Comparison of ENCODE assay signal across 9 cellular contexts in the genomic region with DNA sequence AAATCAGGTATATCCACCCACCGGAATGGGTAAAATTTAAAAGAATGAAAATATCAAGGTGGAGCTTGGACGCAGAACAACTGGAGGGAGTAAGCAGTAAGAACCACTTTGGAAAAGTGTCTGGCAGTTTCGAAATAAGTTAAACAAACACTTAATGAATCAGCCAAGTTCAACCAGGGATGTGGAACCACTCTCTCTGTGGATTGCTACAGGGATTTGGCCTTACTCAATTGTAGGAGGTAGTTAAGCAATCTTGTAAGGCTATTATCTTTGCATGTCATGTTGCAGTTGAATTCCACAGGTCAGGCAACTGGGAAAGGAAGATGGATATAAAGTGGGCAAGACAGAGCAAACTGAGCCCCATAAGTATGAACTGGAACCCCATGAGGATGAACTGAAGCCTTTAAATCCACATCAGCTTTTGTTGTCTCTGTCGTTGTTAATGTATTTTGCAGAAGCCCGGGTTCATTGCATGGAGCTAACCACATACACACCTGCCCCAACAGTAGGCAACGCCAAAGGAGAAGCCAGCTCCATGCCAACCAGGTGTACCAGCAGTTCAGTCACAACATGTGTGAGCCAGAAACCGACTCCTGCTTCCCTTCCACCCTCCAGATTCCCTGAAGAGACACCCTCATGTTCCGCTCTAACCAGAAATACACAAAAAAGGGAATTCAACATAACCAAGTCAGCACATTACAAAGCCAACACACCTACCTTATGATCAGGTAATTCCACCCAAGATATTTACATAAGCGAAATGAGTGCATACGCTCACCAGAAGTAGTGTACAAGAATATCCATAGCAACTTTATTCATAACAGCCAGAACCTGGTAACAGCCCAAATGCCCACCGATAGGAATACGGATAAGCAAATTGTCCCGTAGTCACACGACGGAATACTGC. TPM values are rescaled to one million over a fixed set of nuclear protein-coding genes. Genes with fewer than 3 reads are reported as not detected.
DNase-seq lines count a peak whose midpoint lies in the region; ATAC-seq and TF ChIP-seq lines count a peak whose summit lies in the region.
"Had no signal": no experiment of that assay in that cellular context is flagged by ENCODE, and none has a peak within 500 bp of the region (broad histone marks: within the 10 kb centered on the region; RNA-seq: fewer than 3 reads in every experiment).

No MANE protein-coding gene starts in this region.

- H2AK5ac ChIP-seq in IMR-90 (ENCODE audit: low read depth, low read length): peak overlapping the region; percentile 81; the same call in 1 of the 2 replicates

- peaks cover 20% of the 10 kb centered on the region for H3K4me1 ChIP-seq in IMR-90 (ENCODE audit: control insufficient read depth, insufficient read depth, low read length)
- no peaks in the 10 kb centered on the region for H3K4me1 ChIP-seq in breast epithelium
- H3K4me1 ChIP-seq in lower lobe of right lung: peaks cover 53% of the 10 kb centered on the region
- no peaks in the 10 kb centered on the region for H3K4me1 ChIP-seq in CD4-positive, alpha-beta memory T cell (ENCODE audit: insufficient read depth, low read length)

- no peaks in the 10 kb centered on the region for H3K79me1 ChIP-seq in IMR-90 (ENCODE audit: low read depth in 1 of 2, low read length in 2 of 2)

- H4K8ac ChIP-seq in IMR-90 (ENCODE audit: low read depth in 2 of 2, low read length in 2 of 2): no peak overlapping the region

- dilution Hi-C loops in IMR-90 (cut with HindIII; ENCODE audit: low sequenced_read_pairs, unreplicated experiment): no loop called here

- H2BK15ac ChIP-seq in IMR-90 (ENCODE audit: low read depth, low read length): peak overlapping the region; percentile 17; the same call in 1 of the 3 replicates

- no peak overlapping the region for H3K4me3 Mint-ChIP-seq in CD4-positive, alpha-beta memory T cell

- in situ Hi-C loops in IMR-90 (cut with MboI; ENCODE audit: low sequenced_read_pairs): no loop called here

- no peaks in the 10 kb centered on the region for H3K9me3 Mint-ChIP-seq in CD4-positive, alpha-beta memory T cell

- H2BK120ac ChIP-seq in IMR-90 (ENCODE audit: low read depth, low read length): peak overlapping the region; percentile 62

- no peaks in the 10 kb centered on the region for H3K4me1 Mint-ChIP-seq in CD4-positive, alpha-beta memory T cell

- peak overlapping the region; percentile 32 for H3K4me2 ChIP-seq in IMR-90 (ENCODE audit: low read depth, low read length)

- H3K4me3 ChIP-seq in AG09309 (ENCODE audit: control insufficient read depth, low read depth, low read length) (no peak overlapping the region), IMR-90 (ENCODE audit: insufficient read depth, low read depth, low read length) (no peak overlapping the region), breast epithelium (no peak overlapping the region), lower lobe of right lung (no peak overlapping the region)
- H3K4me3 ChIP-seq in CD4-positive, alpha-beta memory T cell (ENCODE audit: low read length in 2 of 2): no peak overlapping the region

- H3K27me3 Mint-ChIP-seq in CD4-positive, alpha-beta memory T cell: peaks cover 0 to 2% of the 10 kb centered on the region in 2 donors

- peak overlapping the region; percentile 47 for H3K4ac ChIP-seq in IMR-90 (ENCODE audit: low read depth, low read length)

- POLR2A ChIA-PET in IMR-90 (lab: Charles Lee; ENCODE audit: unreplicated experiment) (interaction anchor here (0.6 kb wide), 1 partner anchor 286 kb away, joined by 3 read pairs; no protein-coding TSS in a partner anchor), HEK293T (lab: Yijun Ruan, JAX) (no interaction called here)
- POLR2A ChIA-PET in CD4-positive, alpha-beta memory T cell (lab: Charles Lee; ENCODE audit: partially characterized antibody): no interaction called here

- H3K14ac ChIP-seq in IMR-90 (replicated peaks; ENCODE audit: low read depth, low read length): no peak overlapping the region

- no peak overlapping the region for H2BK5ac ChIP-seq in IMR-90 (ENCODE audit: low read depth, low read length, poor library complexity, severe bottlenecking)

- no peak overlapping the region for H3K56ac ChIP-seq in IMR-90 (ENCODE audit: extremely low read depth, insufficient read depth, low read length)

- WGBS in IMR-90 (ENCODE audit: extremely low coverage in 2 of 2, insufficient read length in 1 of 2), 2 experiments: 67% methylated on average over 2 of the region's 15 CpGs; no CpG with 5 or more reads in 1 of the 2 experiments

- H3K27me3 ChIP-seq in IMR-90 (ENCODE audit: control insufficient read depth, insufficient read depth, low read length): no peaks in the 10 kb centered on the region
- H3K27me3 ChIP-seq in breast epithelium: no peaks in the 10 kb centered on the region
- H3K27me3 ChIP-seq in lower lobe of right lung (ENCODE audit: low read depth): no peaks in the 10 kb centered on the region
- H3K27me3 ChIP-seq in CD4-positive, alpha-beta memory T cell (ENCODE audit: insufficient read depth, low read length): no peaks in the 10 kb centered on the region

- no TSS peak for BruUV-seq in IMR-90 (replicated peaks; lab: Mats Ljungman, UMichigan)

- H4K91ac ChIP-seq in IMR-90 (ENCODE audit: insufficient read depth, low read depth, low read length): no peak overlapping the region

- H3K9me1 ChIP-seq in IMR-90 (ENCODE audit: insufficient read depth, low read length): peaks cover 6% of the 10 kb centered on the region

- H3K36me3 ChIP-seq in IMR-90 (ENCODE audit: control insufficient read depth, insufficient read depth, low read length) (no peaks in the 10 kb centered on the region), breast epithelium (no peaks in the 10 kb centered on the region), lower lobe of right lung (no peaks in the 10 kb centered on the region)
- H3K36me3 ChIP-seq in CD4-positive, alpha-beta memory T cell (ENCODE audit: insufficient read depth, low read length): no peaks in the 10 kb centered on the region

- H4K5ac ChIP-seq in IMR-90 (ENCODE audit: low read depth, low read length): peak overlapping the region; percentile 10; the same call in 1 of the 2 replicates

- DNase-seq in AG09309 (ENCODE audit: low read depth) (peak; percentile 94), IMR-90 (peak; percentile 97), breast epithelium (ENCODE audit: low spot score in 2 of 2) (peak in 1 of 2 donors; percentile 38), lower lobe of right lung (no peak), HEK293T (ENCODE audit: extremely low spot score) (no peak)
- DNase-seq in CD4-positive, alpha-beta memory T cell: no peak
- DNase-seq in stimulated activated CD4-positive, alpha-beta T cell treated with anti-CD3 and anti-CD28 coated beads, Interleukin-12 subunit alpha, Interleukin-12 subunit beta, amount 100 ng/mL, for 4 hours: no peak
- DNase-seq: DND-41 had no signal

- no peak for TF ChIP-seq CTCF in AG09309 (IDR thresholded peaks at IDR 0.05; ENCODE audit: control insufficient read depth, insufficient read depth, low read depth, low read length, missing control alignments)
- no peak for TF ChIP-seq CTCF in IMR-90 (conservative IDR thresholded peaks at IDR 0.05; ENCODE audit: low read depth, low read length)
- no peak for TF ChIP-seq CTCF in breast epithelium (IDR thresholded peaks at IDR 0.05)
- no peak for TF ChIP-seq CTCF in lower lobe of right lung (IDR thresholded peaks at IDR 0.05)

- CTCF ChIA-PET in IMR-90 (lab: Yijun Ruan, JAX) (no interaction called here), HEK293T (lab: Yijun Ruan, JAX) (interaction anchor here (0.7 kb wide), 1 partner anchor 104 kb away, joined by 3 read pairs; no protein-coding TSS in a partner anchor)
- CTCF ChIA-PET in CD4-positive, alpha-beta memory T cell (lab: Charles Lee; ENCODE audit: partially characterized antibody): interaction anchor here (0.9 to 1.6 kb wide), 3 partner anchors 23 to 90 kb away, joined by 3 to 4 read pairs (median 4); no protein-coding TSS in a partner anchor

- H2AK9ac ChIP-seq in IMR-90 (replicated peaks; ENCODE audit: low read depth, low read length, poor library complexity): no peak overlapping the region

- H3K27ac ChIP-seq in IMR-90 (ENCODE audit: insufficient read depth, low read length) (peak overlapping the region; percentile 54; the same call in 1 of the 2 replicates), breast epithelium (peak overlapping the region; percentile 46 to 67), lower lobe of right lung (peak overlapping the region; percentile 58)
- no peak overlapping the region for H3K27ac ChIP-seq in CD4-positive, alpha-beta memory T cell (ENCODE audit: low read depth, low read length)

- no peaks in the 10 kb centered on the region for H3K9me3 ChIP-seq in IMR-90 (ENCODE audit: control insufficient read depth, insufficient read depth, low read length)
- no peaks in the 10 kb centered on the region for H3K9me3 ChIP-seq in breast epithelium
- no peaks in the 10 kb centered on the region for H3K9me3 ChIP-seq in lower lobe of right lung
- no peaks in the 10 kb centered on the region for H3K9me3 ChIP-seq in CD4-positive, alpha-beta memory T cell (ENCODE audit: control insufficient read depth in 1 of 2, low read length in 2 of 2)

- no peak overlapping the region for H3K23ac ChIP-seq in IMR-90 (ENCODE audit: low read depth, low read length)

- H3K36me3 Mint-ChIP-seq in CD4-positive, alpha-beta memory T cell: no peaks in the 10 kb centered on the region

- no peak; the same call in 1 of the 2 replicates for TF ChIP-seq RAD21 in IMR-90 (IDR thresholded peaks at IDR 0.05; ENCODE audit: low read length)

- H2AFZ ChIP-seq in IMR-90 (replicated peaks; ENCODE audit: low read length, poor library complexity): no peak overlapping the region

- H3K18ac ChIP-seq in IMR-90 (ENCODE audit: low read depth, low read length): peak overlapping the region; percentile 19; the same call in 1 of the 2 replicates

- ATAC-seq in IMR-90 (ENCODE audit: low read depth) (peak; percentile 80), lower lobe of right lung (peak; percentile 89), HG03025 (IDR thresholded peaks at IDR 0.05; ENCODE audit: low FRiP score, unreplicated experiment) (no peak)

- no peak overlapping the region for H3K9ac ChIP-seq in IMR-90 (ENCODE audit: low read depth, low read length)

- intact Hi-C loops in IMR-90 (cut with micrococcal nuclease) (no loop called here), breast epithelium (cut with DNase I; ENCODE audit: low total_unique reads) (no loop called here), lower lobe of right lung (cut with DNase I) (no loop called here)
- intact Hi-C loops in CD4-positive, alpha-beta memory T cell (cut with micrococcal nuclease): no loop called here

- H3K27ac Mint-ChIP-seq in CD4-positive, alpha-beta memory T cell: no peak overlapping the region

- TF ChIP-seq POLR2A in IMR-90 (IDR thresholded peaks at IDR 0.05; ENCODE audit: low read depth, low read length) (no peak), breast epithelium (IDR thresholded peaks at IDR 0.05) (no peak)

- no peaks in the 10 kb centered on the region for H4K20me1 ChIP-seq in IMR-90 (ENCODE audit: insufficient read depth, low read length)

- H2BK20ac ChIP-seq in IMR-90 (ENCODE audit: low read depth, low read length): peak overlapping the region; percentile 63

RNA-seq across cellular contexts. Expression of a gene that starts 8.0 kb away (rescaled TPM):
- total RNA-seq in IMR-90 (2012; rRNA removed): 10.6 and 12.7 TPM in 2 replicates
- 21.1 and 22.0 TPM in 2 replicates for polyA plus RNA-seq in IMR-90 (2012; rRNA removed)
- 10.0 and 16.3 TPM in 2 replicates for polyA plus RNA-seq in IMR-90 (2012; cell fraction: cytosol; rRNA removed)
- 19.7 and 20.5 TPM in 2 replicates for polyA plus RNA-seq in IMR-90 (2012; cell fraction: nucleus; rRNA removed; ENCODE audit: low replicate concordance)
- 100 to 1,000 TPM; 104 to 130 (median 105) TPM for total RNA-seq in breast epithelium
- total RNA-seq in lower lobe of right lung: 102 TPM
- total RNA-seq in CD4-positive, alpha-beta memory T cell: 10 to 100 TPM; 15.1 to 15.6 TPM
- 10 to 100 TPM; 17.7 to 18.5 TPM for polyA plus RNA-seq in CD4-positive, alpha-beta memory T cell

RNA-seq across cellular contexts. Expression of a gene that starts 25.4 kb away (rescaled TPM):
- total RNA-seq in IMR-90 (2012; rRNA removed): not detected in 2 replicates
- 0.83 and 1.5 TPM in 2 replicates for polyA plus RNA-seq in IMR-90 (2012; rRNA removed)
- 1.2 and 2.7 TPM in 2 replicates for polyA plus RNA-seq in IMR-90 (2012; cell fraction: cytosol; rRNA removed)
- polyA plus RNA-seq in IMR-90 (2012; cell fraction: nucleus; rRNA removed; ENCODE audit: low replicate concordance): 0.52 and 0.96 TPM in 2 replicates
- total RNA-seq in breast epithelium: 1 to 10 TPM in 2 of 3 donors, under 1 TPM in 1; 0.32 to 2.3 (median 1.8) TPM
- total RNA-seq in lower lobe of right lung: 4.8 TPM
- total RNA-seq in CD4-positive, alpha-beta memory T cell: under 1 TPM in 1 of 2 experiments, not detected in 1; 0.17 TPM
- polyA plus RNA-seq in CD4-positive, alpha-beta memory T cell: under 1 TPM in 1 of 2 donors, not detected in 1; 0.40 TPM

RNA-seq across cellular contexts. Expression of a gene that starts 44.4 kb away (rescaled TPM):
- not detected in 2 replicates for total RNA-seq in IMR-90 (2012; rRNA removed)
- polyA plus RNA-seq in IMR-90 (2012; rRNA removed): not detected in 2 replicates
- polyA plus RNA-seq in IMR-90 (2012; cell fraction: cytosol; rRNA removed): not detected in 2 replicates
- 0.10 and 0.17 TPM in 2 replicates for polyA plus RNA-seq in IMR-90 (2012; cell fraction: nucleus; rRNA removed; ENCODE audit: low replicate concordance)
- 1 to 10 TPM in 1 of 3 donors, not detected in 2; 1.1 TPM for total RNA-seq in breast epithelium
- total RNA-seq in lower lobe of right lung: not detected
- under 1 TPM in 1 of 2 experiments, not detected in 1; 0.25 TPM for total RNA-seq in CD4-positive, alpha-beta memory T cell
- not detected for polyA plus RNA-seq in CD4-positive, alpha-beta memory T cell

RNA-seq across cellular contexts. Expression of a gene that starts 53.9 kb away (rescaled TPM):
- not detected in 2 replicates for total RNA-seq in IMR-90 (2012; rRNA removed)
- polyA plus RNA-seq in IMR-90 (2012; rRNA removed): not detected in 2 replicates
- polyA plus RNA-seq in IMR-90 (2012; cell fraction: cytosol; rRNA removed): not detected in 2 replicates
- not detected in 2 replicates for polyA plus RNA-seq in IMR-90 (2012; cell fraction: nucleus; rRNA removed; ENCODE audit: low replicate concordance)
- total RNA-seq in breast epithelium: not detected
- not detected for total RNA-seq in lower lobe of right lung
- total RNA-seq in CD4-positive, alpha-beta memory T cell: not detected
- polyA plus RNA-seq in CD4-positive, alpha-beta memory T cell: not detected

Comparison
In these comparisons a context has a peak if more than half of its experiments do, and no peak if none do; other contexts are left out.
1. DNase-seq: peak in AG09309 (single experiment) and IMR-90 (single experiment); none in lower lobe of right lung (single experiment), CD4-positive, alpha-beta memory T cell (0 of 5), HEK293T (single experiment) and stimulated activated CD4-positive, alpha-beta T cell treated with anti-CD3 and anti-CD28 coated beads, Interleukin-12 subunit alpha, Interleukin-12 subunit beta, amount 100 ng/mL, for 4 hours (single experiment).